ENCODE assay signal across 9 cellular contexts in the genomic region with DNA sequence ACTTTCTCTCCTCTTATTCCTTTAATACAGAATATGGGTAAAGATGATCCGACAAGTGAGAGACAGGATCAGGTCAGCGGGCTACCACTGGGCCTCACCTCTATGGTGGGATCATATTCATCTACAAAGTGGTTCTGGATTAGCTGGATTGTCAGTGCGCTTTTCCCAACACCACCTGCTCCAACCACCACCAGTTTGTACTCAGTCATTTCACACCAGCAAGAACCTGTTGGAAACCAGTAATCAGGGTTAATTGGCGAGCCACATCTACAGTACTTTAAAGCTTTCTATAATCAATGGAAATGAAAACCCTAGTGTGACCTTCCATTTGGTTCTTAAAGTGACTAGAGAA. TPM values are rescaled to one million over a fixed set of nuclear protein-coding genes. Genes with fewer than 3 reads are reported as not detected.
A peak's percentile ranks its signal among the peaks of the same experiment; 100 is the strongest.
DNase-seq lines count a peak whose midpoint lies in the region; ATAC-seq and TF ChIP-seq lines count a peak whose summit lies in the region.
"Had no signal": no experiment of that assay in that cellular context is flagged by ENCODE, and none has a peak within 500 bp of the region (broad histone marks: within the 10 kb centered on the region; RNA-seq: fewer than 3 reads in every experiment).

No MANE protein-coding gene starts in this region.

- H3K9me2 ChIP-seq in SU-DHL-6 (replicated peaks; ENCODE audit: insufficient read depth, low read length), result no peaks in the 10 kb centered on the region

- H3K4me2 ChIP-seq in SU-DHL-6 (ENCODE audit: low read depth, low read length, poor library complexity, severe bottlenecking), result peak overlapping the region; percentile 81

- H3F3A ChIP-seq in SU-DHL-6 (ENCODE audit: insufficient read depth), result peaks cover 33% of the 10 kb centered on the region

- no peaks in the 10 kb centered on the region for H4K20me1 ChIP-seq in SU-DHL-6 (ENCODE audit: low read depth, low read length)

- peak overlapping the region; percentile 98 for H3K4me3 Mint-ChIP-seq in activated naive CD4-positive, alpha-beta T cell treated with anti-CD3 and anti-CD28 coated beads for 36 hours
- H3K4me3 Mint-ChIP-seq in glutamatergic neuron (ENCODE audit: unreplicated experiment), result peak overlapping the region; percentile 99

- H3K9ac ChIP-seq in SU-DHL-6 (ENCODE audit: low read length), result peak overlapping the region; percentile 94

- H3K36me3 Mint-ChIP-seq in activated naive CD4-positive, alpha-beta T cell treated with anti-CD3 and anti-CD28 coated beads for 36 hours (ENCODE audit: low read depth), result peaks cover 32% of the 10 kb centered on the region
- no peaks in the 10 kb centered on the region for H3K36me3 Mint-ChIP-seq in glutamatergic neuron (ENCODE audit: unreplicated experiment)

- peaks cover 35% of the 10 kb centered on the region for H3K79me2 ChIP-seq in SU-DHL-6 (ENCODE audit: insufficient read depth, low read length)

- DNase-seq in activated naive CD4-positive, alpha-beta T cell treated with anti-CD3 and anti-CD28 coated beads for 36 hours, result peak; percentile 8
- no peak for DNase-seq in activated naive CD4-positive, alpha-beta T cell (lab: John Stamatoyannopoulos, UW)
- DNase-seq in glutamatergic neuron (no peak), left lobe of liver (ENCODE audit: low spot score) (no peak), NCI-H2107 treated with DMSO at 0.1 percent for 48 hours (lab: John Stamatoyannopoulos, UW; ENCODE audit: unreplicated experiment) (no peak)

- H3K9me3 ChIP-seq in SU-DHL-6 (ENCODE audit: insufficient read depth, low read length), result no peaks in the 10 kb centered on the region

- H3K27ac Mint-ChIP-seq in activated naive CD4-positive, alpha-beta T cell treated with anti-CD3 and anti-CD28 coated beads for 36 hours, result peak overlapping the region; percentile 99
- H3K27ac Mint-ChIP-seq in glutamatergic neuron (ENCODE audit: unreplicated experiment), result peak overlapping the region; percentile 100

- H3K4me1 Mint-ChIP-seq in activated naive CD4-positive, alpha-beta T cell treated with anti-CD3 and anti-CD28 coated beads for 36 hours (ENCODE audit: low read depth), result peaks cover 27% of the 10 kb centered on the region
- H3K4me1 Mint-ChIP-seq in glutamatergic neuron (ENCODE audit: low read depth, unreplicated experiment), result peaks cover 5% of the 10 kb centered on the region

- TF ChIP-seq CTCF in SU-DHL-6 (IDR thresholded peaks at IDR 0.05; ENCODE audit: insufficient read depth, low read length, poor library complexity, severe bottlenecking) (no peak), glutamatergic neuron (IDR thresholded peaks at IDR 0.05; ENCODE audit: partially characterized antibody, unreplicated experiment) (no peak)

- H3K9me3 Mint-ChIP-seq in activated naive CD4-positive, alpha-beta T cell treated with anti-CD3 and anti-CD28 coated beads for 36 hours, result no peaks in the 10 kb centered on the region
- H3K9me3 Mint-ChIP-seq in glutamatergic neuron (ENCODE audit: unreplicated experiment), result no peaks in the 10 kb centered on the region

- intact Hi-C loops in activated naive CD4-positive, alpha-beta T cell treated with anti-CD3 and anti-CD28 coated beads for 36 hours (cut with micrococcal nuclease), result loop anchor here (1.0 kb wide), 7 partner anchors 30 to 370 kb away; a partner anchor contains a TSS

- CTCF ChIA-PET in activated naive CD4-positive, alpha-beta T cell treated with anti-CD3 and anti-CD28 coated beads for 36 hours (lab: Charles Lee), result interaction anchor here (1.0 to 1.7 kb wide), 3 partner anchors 44 to 369 kb away, joined by 3 to 7 read pairs (median 4); no protein-coding TSS in a partner anchor

- H3K27ac ChIP-seq in SU-DHL-6 (ENCODE audit: low read depth, low read length) (peak overlapping the region; percentile 73), skin epidermis (peak overlapping the region in 20 of 21 experiments; percentile 89 to 99 (median 96))

- H3K27me3 Mint-ChIP-seq in activated naive CD4-positive, alpha-beta T cell treated with anti-CD3 and anti-CD28 coated beads for 36 hours (ENCODE audit: low read depth), result no peaks in the 10 kb centered on the region
- H3K27me3 Mint-ChIP-seq in glutamatergic neuron (ENCODE audit: unreplicated experiment), result peaks cover 3% of the 10 kb centered on the region

- ATAC-seq in left lobe of liver, result no peak
- no peak for ATAC-seq in HG03457 (IDR thresholded peaks at IDR 0.05; ENCODE audit: unreplicated experiment)

- H3K4me3 ChIP-seq in SU-DHL-6 (ENCODE audit: insufficient read depth, low read length, poor library complexity, severe bottlenecking), result peak overlapping the region; percentile 95
- H3K4me3 ChIP-seq in skin epidermis, result peak overlapping the region; percentile 52 to 93 (median 74)

- peaks cover 38% of the 10 kb centered on the region for H3K36me3 ChIP-seq in SU-DHL-6 (ENCODE audit: low read length)

- no peaks in the 10 kb centered on the region for H3K27me3 ChIP-seq in SU-DHL-6 (ENCODE audit: low read length)

- H2AFZ ChIP-seq in SU-DHL-6 (ENCODE audit: low read depth, low read length, severe bottlenecking), result no peak overlapping the region

RNA-seq across cellular contexts. Expression of a gene that starts 0.6 kb away (rescaled TPM):
- 10 to 100 TPM; 42.1 to 43.9 TPM for total RNA-seq in activated naive CD4-positive, alpha-beta T cell treated with anti-CD3 and anti-CD28 coated beads for 36 hours
- total RNA-seq in glutamatergic neuron (ENCODE audit: unreplicated experiment) (77.1 TPM), left lobe of liver (8.3 TPM)

RNA-seq across cellular contexts. Expression of a gene that starts 20.6 kb away (rescaled TPM):
- total RNA-seq in activated naive CD4-positive, alpha-beta T cell treated with anti-CD3 and anti-CD28 coated beads for 36 hours, result not detected
- total RNA-seq in glutamatergic neuron (ENCODE audit: unreplicated experiment) (not detected), left lobe of liver (not detected)
- total RNA-seq: dermis microvascular lymphatic vessel endothelial cell had no signal

RNA-seq across cellular contexts. Expression of a gene that starts 41.9 kb away (rescaled TPM):
- 100 to 1,000 TPM; 533 to 579 TPM for total RNA-seq in activated naive CD4-positive, alpha-beta T cell treated with anti-CD3 and anti-CD28 coated beads for 36 hours
- total RNA-seq in glutamatergic neuron (ENCODE audit: unreplicated experiment), result 763 TPM
- 218 TPM for total RNA-seq in left lobe of liver

RNA-seq across cellular contexts. Expression of a gene that starts 46.1 kb away (rescaled TPM):
- under 1 TPM; 0.31 to 0.47 TPM for total RNA-seq in activated naive CD4-positive, alpha-beta T cell treated with anti-CD3 and anti-CD28 coated beads for 36 hours
- total RNA-seq in glutamatergic neuron (ENCODE audit: unreplicated experiment) (0.54 TPM), left lobe of liver (4.7 TPM)
